In genomic region chr20:6067765-6068318, GRCh38 we compare ENCODE assay signal across 2 cellular contexts.
TF ChIP-seq lines count a peak whose summit lies in the region.

No MANE protein-coding gene starts in this region.

TF ChIP-seq in HCT116, 20 proteins besides CTCF, POLR2A, EP300 and RAD21:
- TF ChIP-seq ZNF274 (IDR thresholded peaks at IDR 0.05; ENCODE audit: low read depth, low read length) (no peak), ZBTB33 (IDR thresholded peaks at IDR 0.05; ENCODE audit: extremely low read depth, insufficient replicate concordance, low read length) (no peak), YY1 (IDR thresholded peaks at IDR 0.05; ENCODE audit: extremely low read depth, insufficient replicate concordance, low read depth, low read length) (no peak), EZH2 (IDR thresholded peaks at IDR 0.05) (no peak), ZFX (IDR thresholded peaks at IDR 0.05) (no peak), ELF1 (IDR thresholded peaks at IDR 0.05; ENCODE audit: borderline replicate concordance, low read depth) (no peak), CBX3 (IDR thresholded peaks at IDR 0.05; ENCODE audit: low read depth) (no peak), SRF (IDR thresholded peaks at IDR 0.05; ENCODE audit: low read depth) (no peak), REST (IDR thresholded peaks at IDR 0.05; ENCODE audit: low read depth) (no peak), TCF7L2 (IDR thresholded peaks at IDR 0.05; ENCODE audit: borderline replicate concordance, extremely low read depth, insufficient read depth, insufficient read length) (no peak), ATF3 (IDR thresholded peaks at IDR 0.05) (no peak), SIN3A (IDR thresholded peaks at IDR 0.05; ENCODE audit: low read depth) (no peak), JUND (IDR thresholded peaks at IDR 0.05) (no peak), EGR1 (IDR thresholded peaks at IDR 0.05; ENCODE audit: low read depth) (no peak), CEBPB (IDR thresholded peaks at IDR 0.05; ENCODE audit: low read depth) (no peak), POLR2AphosphoS5 (IDR thresholded peaks at IDR 0.05; ENCODE audit: low read depth, low read length) (no peak)

TF ChIP-seq in HepG2, 621 proteins besides CTCF, POLR2A, EP300 and RAD21:
- TF ChIP-seq ARHGAP35 (CRISPR knock-in tag; IDR thresholded peaks at IDR 0.05; ENCODE audit: borderline replicate concordance): no peak
- TF ChIP-seq CEBPB (IDR thresholded peaks at IDR 0.05; ENCODE audit: borderline replicate concordance, low read depth, low read length): peak; percentile 77; the same call in 1 of the 2 replicates
